In the genomic region with DNA sequence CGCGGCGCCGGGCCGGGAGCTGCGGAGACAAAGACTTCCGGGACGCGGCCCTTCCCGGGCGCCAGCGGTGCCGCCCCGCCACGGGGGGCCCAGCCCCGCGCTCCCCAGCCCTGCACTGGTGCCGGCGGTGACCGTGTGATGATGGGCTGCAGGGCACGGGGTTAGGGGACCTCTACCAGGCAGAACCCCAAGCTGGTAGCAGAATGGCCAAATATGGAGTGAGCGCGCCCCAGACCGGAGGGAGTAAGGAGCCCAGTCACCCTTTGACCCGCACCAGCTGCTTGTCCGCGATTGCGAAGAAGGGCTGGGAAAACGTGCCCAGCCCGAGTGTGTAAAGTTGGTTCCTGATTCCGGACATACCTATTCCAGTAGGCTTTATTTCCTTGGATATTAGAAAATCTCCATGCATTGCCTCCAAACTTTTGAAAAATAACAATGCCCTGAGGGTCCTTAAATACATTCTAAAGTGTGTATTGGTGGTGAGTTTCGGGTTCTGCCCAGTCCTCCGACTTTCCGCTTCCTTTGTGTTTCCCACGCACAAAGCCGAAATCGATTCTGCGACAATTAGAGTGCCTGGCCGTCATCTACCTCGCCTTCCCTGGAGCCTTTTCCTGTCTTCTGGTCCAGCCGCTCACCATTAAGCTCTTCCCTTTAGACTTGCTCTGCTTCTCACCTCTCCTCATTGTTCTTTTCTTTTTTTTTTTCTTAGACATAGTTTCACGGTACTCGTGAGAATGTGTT, we compare ENCODE assay signal across 8 cellular contexts. TPM values are rescaled to one million over a fixed set of nuclear protein-coding genes. Genes with fewer than 3 reads are reported as not detected.
A peak's percentile ranks its signal among the peaks of the same experiment; 100 is the strongest.
DNase-seq lines count a peak whose midpoint lies in the region; ATAC-seq and TF ChIP-seq lines count a peak whose summit lies in the region.

No MANE protein-coding gene starts in this region.

- H3K36me3 ChIP-seq in ascending aorta (peaks cover 0 to 4% of the 10 kb centered on the region in 2 donors), iPS-15b (ENCODE audit: control insufficient read depth, insufficient read depth, low read length) (no peaks in the 10 kb centered on the region), skeletal muscle tissue (ENCODE audit: control insufficient read depth in 3 of 3, insufficient read depth in 3 of 3, low read length in 3 of 3) (no peaks in the 10 kb centered on the region)

- H3K27me3 ChIP-seq in ascending aorta (no peaks in the 10 kb centered on the region), iPS-15b (ENCODE audit: control insufficient read depth, insufficient read depth, low read length) (no peaks in the 10 kb centered on the region), skeletal muscle tissue (ENCODE audit: control insufficient read depth in 3 of 3, insufficient read depth in 3 of 3, low read length in 3 of 3) (no peaks in the 10 kb centered on the region)

- DNase-seq in COLO668 (lab: John Stamatoyannopoulos, UW; ENCODE audit: unreplicated experiment) (peak; percentile 66), NOMO-1 treated with DMSO at 0.1 percent for 48 hours (lab: John Stamatoyannopoulos, UW; ENCODE audit: unreplicated experiment) (peak; percentile 25), ascending aorta (ENCODE audit: low spot score in 2 of 2) (peak in 1 of 2 donors; percentile 80)
- DNase-seq in effector CD8-positive, alpha-beta T cell (lab: John Stamatoyannopoulos, UW): no peak

- intact Hi-C loops in ascending aorta (cut with DNase I): loop anchor here (1.0 to 10.0 kb wide), 4 partner anchors 41 to 335 kb away; a partner anchor contains a TSS

- peak overlapping the region; percentile 87 for H3K9ac ChIP-seq in iPS-15b (ENCODE audit: low read depth, low read length)
- peak overlapping the region; percentile 77 to 84 (median 79) for H3K9ac ChIP-seq in skeletal muscle tissue (ENCODE audit: low read depth in 1 of 3, low read length in 3 of 3)

- H3K27ac ChIP-seq in ascending aorta: peak overlapping the region; percentile 72 to 91
- H3K27ac ChIP-seq in skeletal muscle tissue (ENCODE audit: low read depth, low read length): peak overlapping the region; percentile 26

- no peaks in the 10 kb centered on the region for H3K9me3 ChIP-seq in ascending aorta
- H3K9me3 ChIP-seq in iPS-15b (ENCODE audit: control insufficient read depth, insufficient read depth, low read length): no peaks in the 10 kb centered on the region
- no peaks in the 10 kb centered on the region for H3K9me3 ChIP-seq in skeletal muscle tissue (ENCODE audit: control insufficient read depth in 3 of 3, low read length in 3 of 3)

- peak overlapping the region; percentile 72 to 90 for H3K4me3 ChIP-seq in ascending aorta
- H3K4me3 ChIP-seq in iPS-15b (ENCODE audit: low read depth, low read length): peak overlapping the region; percentile 90
- peak overlapping the region; percentile 80 to 81 (median 81) for H3K4me3 ChIP-seq in skeletal muscle tissue (ENCODE audit: low read length in 3 of 3)

- ATAC-seq in GM19328 (IDR thresholded peaks at IDR 0.05; ENCODE audit: unreplicated experiment) (peak; percentile 22), HG03342 (IDR thresholded peaks at IDR 0.05; ENCODE audit: unreplicated experiment) (peak; percentile 33)

- no peak for TF ChIP-seq CTCF in ascending aorta (IDR thresholded peaks at IDR 0.05)

- H3K4me1 ChIP-seq in ascending aorta (peaks cover 5 to 7% of the 10 kb centered on the region in 2 donors), iPS-15b (ENCODE audit: control insufficient read depth, insufficient read depth, low read length) (peaks cover 11% of the 10 kb centered on the region), skeletal muscle tissue (ENCODE audit: control insufficient read depth in 3 of 3, insufficient read depth in 3 of 3, low read length in 3 of 3) (peaks cover 3 to 16% (median 4%) of the 10 kb centered on the region in 3 donors)

RNA-seq across cellular contexts. Expression of a gene that starts 1.1 kb away (rescaled TPM):
- 27.6 TPM for total RNA-seq in ascending aorta
- total RNA-seq in skeletal muscle tissue: 17.2 TPM

RNA-seq across cellular contexts. Expression of a gene that starts 41.6 kb away (rescaled TPM):
- total RNA-seq in ascending aorta (30.4 TPM), skeletal muscle tissue (61.1 TPM)
